Comparison of ENCODE assay signal across 1 cellular context in the genomic region with DNA sequence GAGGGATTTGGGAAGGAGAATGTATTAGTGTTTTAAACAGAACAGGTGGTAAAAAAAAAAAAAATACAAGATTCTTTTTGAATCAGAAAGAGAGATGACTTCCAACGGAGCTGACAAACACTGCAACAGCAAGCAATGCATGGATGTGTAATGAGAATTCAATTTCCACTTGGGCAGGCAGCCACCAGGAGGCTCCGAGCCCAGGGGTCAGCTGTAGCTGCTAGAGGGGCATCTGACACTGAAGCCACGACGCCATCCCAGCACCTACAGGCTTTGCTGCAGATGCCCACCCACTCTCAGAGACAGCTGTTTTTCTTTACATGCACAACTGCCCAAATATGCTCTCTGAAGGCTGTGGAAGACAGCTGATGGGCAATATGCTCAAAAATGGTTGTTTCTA.
TF ChIP-seq lines count a peak whose summit lies in the region.

No MANE protein-coding gene starts in this region.

TF ChIP-seq in WTC11, 78 proteins besides CTCF, POLR2A, EP300 and RAD21:
- TF ChIP-seq, protein P1, sequence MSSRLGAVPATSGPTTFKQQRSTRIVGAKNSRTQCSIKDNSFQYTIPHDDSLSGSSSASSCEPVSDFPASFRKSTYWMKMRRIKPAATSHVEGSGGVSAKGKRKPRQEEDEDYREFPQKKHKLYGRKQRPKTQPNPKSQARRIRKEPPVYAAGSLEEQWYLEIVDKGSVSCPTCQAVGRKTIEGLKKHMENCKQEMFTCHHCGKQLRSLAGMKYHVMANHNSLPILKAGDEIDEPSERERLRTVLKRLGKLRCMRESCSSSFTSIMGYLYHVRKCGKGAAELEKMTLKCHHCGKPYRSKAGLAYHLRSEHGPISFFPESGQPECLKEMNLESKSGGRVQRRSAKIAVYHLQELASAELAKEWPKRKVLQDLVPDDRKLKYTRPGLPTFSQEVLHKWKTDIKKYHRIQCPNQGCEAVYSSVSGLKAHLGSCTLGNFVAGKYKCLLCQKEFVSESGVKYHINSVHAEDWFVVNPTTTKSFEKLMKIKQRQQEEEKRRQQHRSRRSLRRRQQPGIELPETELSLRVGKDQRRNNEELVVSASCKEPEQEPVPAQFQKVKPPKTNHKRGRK (CRISPR knock-in tag; IDR thresholded peaks at IDR 0.05; ENCODE audit: borderline replicate concordance) = no peak
- no peak for TF ChIP-seq JUN (CRISPR knock-in tag; IDR thresholded peaks at IDR 0.05)
- TF ChIP-seq, protein P2, sequence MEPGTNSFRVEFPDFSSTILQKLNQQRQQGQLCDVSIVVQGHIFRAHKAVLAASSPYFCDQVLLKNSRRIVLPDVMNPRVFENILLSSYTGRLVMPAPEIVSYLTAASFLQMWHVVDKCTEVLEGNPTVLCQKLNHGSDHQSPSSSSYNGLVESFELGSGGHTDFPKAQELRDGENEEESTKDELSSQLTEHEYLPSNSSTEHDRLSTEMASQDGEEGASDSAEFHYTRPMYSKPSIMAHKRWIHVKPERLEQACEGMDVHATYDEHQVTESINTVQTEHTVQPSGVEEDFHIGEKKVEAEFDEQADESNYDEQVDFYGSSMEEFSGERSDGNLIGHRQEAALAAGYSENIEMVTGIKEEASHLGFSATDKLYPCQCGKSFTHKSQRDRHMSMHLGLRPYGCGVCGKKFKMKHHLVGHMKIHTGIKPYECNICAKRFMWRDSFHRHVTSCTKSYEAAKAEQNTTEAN (CRISPR knock-in tag; IDR thresholded peaks at IDR 0.05) = no peak
- no peak for TF ChIP-seq EMX1 (CRISPR knock-in tag; IDR thresholded peaks at IDR 0.05)
